8 cellular contexts compared by ENCODE assay signal in the genomic region with DNA sequence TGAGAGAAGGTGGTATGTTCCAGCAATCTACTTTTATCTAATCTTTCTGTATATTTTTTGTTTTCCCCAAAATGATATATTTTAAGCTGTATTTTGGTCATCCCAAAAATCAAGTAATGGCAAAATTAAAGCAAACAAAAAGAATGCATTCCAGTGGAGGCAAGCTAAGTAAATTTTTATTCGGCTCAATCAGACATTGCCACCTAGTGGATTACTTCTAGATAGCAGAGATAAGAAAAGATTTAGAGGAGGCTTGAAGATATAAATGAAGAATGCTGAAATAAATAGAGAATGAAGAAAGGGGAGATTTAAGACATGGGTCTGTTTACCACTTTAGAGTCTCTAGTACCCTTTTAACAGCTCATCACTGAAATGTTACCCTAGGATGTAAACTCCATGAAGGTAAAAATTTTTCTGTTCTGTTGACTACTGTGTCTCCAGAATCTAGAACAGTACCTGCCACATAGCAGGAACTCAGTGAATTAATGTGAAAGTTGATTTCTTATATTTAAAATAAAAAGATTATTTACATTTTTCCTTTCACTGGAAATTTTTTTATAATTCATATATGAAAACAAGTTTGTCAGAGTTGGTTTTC.
DNase-seq lines count a peak whose midpoint lies in the region; ATAC-seq and TF ChIP-seq lines count a peak whose summit lies in the region.

No MANE protein-coding gene starts in this region.

- H3K56ac ChIP-seq in H9 (ENCODE audit: insufficient read length, low read depth, low read length), result no peak overlapping the region

- no peak overlapping the region for H2BK12ac ChIP-seq in H9 (ENCODE audit: insufficient read length, low read depth, low read length)

- TF ChIP-seq CTCF in H9 (conservative IDR thresholded peaks at IDR 0.05), result peak; percentile 83
- TF ChIP-seq CTCF in nephron progenitor cell (IDR thresholded peaks at IDR 0.05), result peak; percentile 87

- H3K23ac ChIP-seq in H9 (ENCODE audit: insufficient read length, low read depth, low read length), result no peak overlapping the region

- no peaks in the 10 kb centered on the region for H3K79me2 ChIP-seq in H9 (ENCODE audit: insufficient read depth, low read length)

- H3K4me3 Mint-ChIP-seq in H9 (no peak overlapping the region), nephron progenitor cell (no peak overlapping the region)

- H3K18ac ChIP-seq in H9 (ENCODE audit: insufficient read length, low read depth, low read length), result no peak overlapping the region

- no peak overlapping the region for H3K4ac ChIP-seq in H9 (ENCODE audit: low read depth, low read length)

- H3K27ac ChIP-seq in H9 (ENCODE audit: insufficient read length, low read depth, low read length), result no peak overlapping the region

- H3K27ac Mint-ChIP-seq in H9, result peak overlapping the region in 1 of 3 experiments; percentile 16; a peak in 1 of 7 replicates
- no peak overlapping the region for H3K27ac Mint-ChIP-seq in nephron progenitor cell

- H3T11ph ChIP-seq in H9 (ENCODE audit: low read length), result no peak overlapping the region

- WGBS in H9 (ENCODE audit: extremely low coverage, insufficient read length, low lambda C conversion rate), result no CpG with 5 or more reads among the region's 1 CpG

- H4K91ac ChIP-seq in H9 (ENCODE audit: insufficient read length, low read depth, low read length), result no peak overlapping the region

- no peaks in the 10 kb centered on the region for H3K23me2 ChIP-seq in H9 (ENCODE audit: insufficient read length, low read depth, low read length, poor library complexity, severe bottlenecking)

- no peak overlapping the region for H2BK120ac ChIP-seq in H9 (ENCODE audit: low read depth, low read length, poor library complexity, severe bottlenecking)

- H3K9me3 Mint-ChIP-seq in H9 (no peaks in the 10 kb centered on the region), nephron progenitor cell (no peaks in the 10 kb centered on the region)

- H3K4me2 ChIP-seq in H9 (ENCODE audit: insufficient read depth, insufficient read length, low read length), result no peak overlapping the region

- no peak overlapping the region for H3K9ac ChIP-seq in H9 (ENCODE audit: extremely low read depth, insufficient read length, low read length)

- no peaks in the 10 kb centered on the region for H3K27me3 ChIP-seq in H9 (ENCODE audit: insufficient read depth, low read length)

- H3K4me1 Mint-ChIP-seq in H9, result peaks cover 9 to 15% of the 10 kb centered on the region in 2 experiments
- H3K4me1 Mint-ChIP-seq in nephron progenitor cell, result peaks cover 20% of the 10 kb centered on the region

- H2BK15ac ChIP-seq in H9 (ENCODE audit: low read depth, low read length), result no peak overlapping the region

- no peaks in the 10 kb centered on the region for H3K27me3 Mint-ChIP-seq in H9 (ENCODE audit: low read depth)
- no peaks in the 10 kb centered on the region for H3K27me3 Mint-ChIP-seq in nephron progenitor cell (ENCODE audit: low read depth, poor library complexity)

- no peaks in the 10 kb centered on the region for H4K20me1 ChIP-seq in H9 (ENCODE audit: control insufficient read depth, insufficient read depth, insufficient read length)

- H2AK5ac ChIP-seq in H9 (ENCODE audit: insufficient read length, low read length), result no peak overlapping the region

- H3K14ac ChIP-seq in H9 (ENCODE audit: insufficient read depth, low read length), result no peak overlapping the region

- H2BK20ac ChIP-seq in H9 (ENCODE audit: low read depth, low read length, poor library complexity, severe bottlenecking), result no peak overlapping the region

- no peak for ATAC-seq in HG03520 (IDR thresholded peaks at IDR 0.05; ENCODE audit: unreplicated experiment)

- H4K8ac ChIP-seq in H9 (replicated peaks; ENCODE audit: insufficient read length, low read depth, low read length), result no peak overlapping the region

- H3K36me3 Mint-ChIP-seq in H9 (ENCODE audit: insufficient read depth in 1 of 3, low read depth in 3 of 3), result peaks cover 0 to 9% (median 4%) of the 10 kb centered on the region in 3 experiments; a peak in 4 of 7 replicates
- no peaks in the 10 kb centered on the region for H3K36me3 Mint-ChIP-seq in nephron progenitor cell (ENCODE audit: low read depth)

- DNase-seq in DMS114 treated with DMSO at 0.1 percent for 48 hours (lab: John Stamatoyannopoulos, UW; ENCODE audit: unreplicated experiment), result peak; percentile 4
- no peak for DNase-seq in H9
- peak; percentile 60 for DNase-seq in NCI-H69 (lab: John Stamatoyannopoulos, UW)
- peak; percentile 49 for DNase-seq in dermis blood vessel endothelial cell
- no peak for DNase-seq in nephron progenitor cell
- DNase-seq in central memory CD4-positive, alpha-beta T cell, result no peak
- no peak for DNase-seq in SHP77 (lab: John Stamatoyannopoulos, UW)

- H3K9me3 ChIP-seq in H9 (ENCODE audit: control insufficient read depth, low read depth, low read length), result no peaks in the 10 kb centered on the region

- no peaks in the 10 kb centered on the region for H3K79me1 ChIP-seq in H9 (ENCODE audit: insufficient read depth, low read depth, low read length, poor library complexity, severe bottlenecking)

- H4K5ac ChIP-seq in H9 (ENCODE audit: insufficient read length, low read depth, low read length), result no peak overlapping the region

- H3K4me1 ChIP-seq in H9 (ENCODE audit: insufficient read depth, low read length), result no peaks in the 10 kb centered on the region

- no peak overlapping the region for H2AFZ ChIP-seq in H9 (ENCODE audit: low read length)

- H2BK5ac ChIP-seq in H9 (ENCODE audit: insufficient read length, low read length), result no peak overlapping the region

Comparison
In these comparisons a context has a peak if more than half of its experiments do, and no peak if none do; other contexts are left out.
1. DNase-seq: peak in DMS114 treated with DMSO at 0.1 percent for 48 hours (single experiment), NCI-H69 (single experiment) and dermis blood vessel endothelial cell (single experiment); none in H9 (single experiment), nephron progenitor cell (single experiment), central memory CD4-positive, alpha-beta T cell (single experiment) and SHP77 (0 of 2).